8 cellular contexts compared by ENCODE assay signal in the genomic region with DNA sequence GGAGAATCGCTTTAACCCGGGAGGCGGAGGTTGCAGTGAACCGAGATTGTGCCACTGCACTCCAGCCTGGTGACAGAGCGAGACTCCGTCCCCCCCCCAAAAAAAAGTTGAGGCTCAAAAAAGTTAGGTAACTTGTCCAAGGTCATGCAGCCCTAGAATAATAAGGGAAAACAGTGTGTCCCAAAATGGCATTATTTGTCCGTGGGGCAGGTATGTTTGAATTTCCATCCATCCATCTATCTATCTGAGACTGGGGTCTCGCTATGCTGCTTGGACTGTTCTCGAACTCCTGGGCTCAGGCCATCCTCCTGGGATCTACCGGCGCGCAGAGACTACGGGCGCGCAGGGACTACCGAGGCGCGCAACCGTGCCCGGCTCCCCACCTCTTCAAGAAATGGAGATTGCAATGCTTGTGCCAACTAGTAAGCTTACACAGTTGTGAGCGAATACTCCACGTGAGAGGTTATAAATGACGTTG. TPM values are rescaled to one million over a fixed set of nuclear protein-coding genes. Genes with fewer than 3 reads are reported as not detected.
DNase-seq lines count a peak whose midpoint lies in the region; ATAC-seq and TF ChIP-seq lines count a peak whose summit lies in the region.

No MANE protein-coding gene starts in this region.

- H3K9me3 ChIP-seq in thoracic aorta = no peaks in the 10 kb centered on the region

- intact Hi-C loops in activated CD4-positive, alpha-beta T cell treated with anti-CD3 and anti-CD28 coated beads for 36 hours (cut with DNase I, micrococcal nuclease) = loop anchor here (1.0 to 5.0 kb wide), 18 partner anchors 44 to 498 kb away; a partner anchor contains a TSS

- H3K4me1 Mint-ChIP-seq in activated CD4-positive, alpha-beta T cell treated with anti-CD3 and anti-CD28 coated beads for 36 hours = peaks cover 21% of the 10 kb centered on the region
- H3K4me1 Mint-ChIP-seq in activated naive CD8-positive, alpha-beta T cell treated with anti-CD3 and anti-CD28 coated beads, Interleukin-2, amount 10 ng/mL, durations not matched to agents 7 days and 5 days = peaks cover 14% of the 10 kb centered on the region

- DNase-seq in activated CD4-positive, alpha-beta T cell treated with anti-CD3 and anti-CD28 coated beads for 36 hours = no peak
- DNase-seq in activated CD4-positive, alpha-beta T cell treated with anti-CD3 and anti-CD28 coated beads, Interleukin-2, amount 50 U/mL, for 48 hours = no peak
- DNase-seq in activated naive CD8-positive, alpha-beta T cell treated with anti-CD3 and anti-CD28 coated beads, Interleukin-2, amount 10 ng/mL, durations not matched to agents 7 days and 5 days = no peak
- DNase-seq in kidney epithelial cell (ENCODE audit: low read depth) = no peak
- DNase-seq in thoracic aorta (ENCODE audit: low spot score) = no peak
- no peak for DNase-seq in DMS153 (lab: John Stamatoyannopoulos, UW)

- CTCF ChIA-PET in activated CD4-positive, alpha-beta T cell treated with anti-CD3 and anti-CD28 coated beads for 36 hours (lab: Charles Lee) = interaction anchor here (0.6 to 1.0 kb wide), 5 partner anchors 14 to 198 kb away, joined by 3 to 6 read pairs (median 3); a partner anchor contains a TSS

- H3K36me3 ChIP-seq in kidney epithelial cell (ENCODE audit: control insufficient read depth, insufficient read depth, low read length) (no peaks in the 10 kb centered on the region), thoracic aorta (no peaks in the 10 kb centered on the region)

- peaks cover 14 to 20% of the 10 kb centered on the region in 2 donors for H3K4me1 ChIP-seq in thoracic aorta (ENCODE audit: control insufficient read depth in 1 of 2, low read depth in 2 of 2)

- peaks cover 4% of the 10 kb centered on the region for H3K36me3 Mint-ChIP-seq in activated CD4-positive, alpha-beta T cell treated with anti-CD3 and anti-CD28 coated beads for 36 hours (ENCODE audit: low read depth)
- H3K36me3 Mint-ChIP-seq in activated naive CD8-positive, alpha-beta T cell treated with anti-CD3 and anti-CD28 coated beads, Interleukin-2, amount 10 ng/mL, durations not matched to agents 7 days and 5 days = peaks cover 4% of the 10 kb centered on the region

- POLR2A ChIA-PET in activated CD4-positive, alpha-beta T cell treated with anti-CD3 and anti-CD28 coated beads for 36 hours (lab: Charles Lee) = interaction anchor here (0.6 to 1.2 kb wide), 8 partner anchors 9 to 822 kb away, joined by 3 to 5 read pairs (median 4); a partner anchor contains a TSS
- POLR2A ChIA-PET in activated naive CD8-positive, alpha-beta T cell treated with anti-CD3 and anti-CD28 coated beads, Interleukin-2, amount 10 ng/mL, durations not matched to agents 7 days and 5 days (lab: Charles Lee) = interaction anchor here (0.7 to 1.3 kb wide), 4 partner anchors 10 to 741 kb away, joined by 3 to 5 read pairs (median 4); a partner anchor contains a TSS

- peak overlapping the region; percentile 94 for H3K4me3 Mint-ChIP-seq in activated CD4-positive, alpha-beta T cell treated with anti-CD3 and anti-CD28 coated beads for 36 hours
- H3K4me3 Mint-ChIP-seq in activated naive CD8-positive, alpha-beta T cell treated with anti-CD3 and anti-CD28 coated beads, Interleukin-2, amount 10 ng/mL, durations not matched to agents 7 days and 5 days = peak overlapping the region; percentile 98

- ATAC-seq in activated CD4-positive, alpha-beta T cell treated with anti-CD3 and anti-CD28 coated beads for 36 hours = no peak
- ATAC-seq in activated naive CD8-positive, alpha-beta T cell treated with anti-CD3 and anti-CD28 coated beads, Interleukin-2, amount 10 ng/mL, durations not matched to agents 7 days and 5 days (ENCODE audit: low read depth) = no peak
- ATAC-seq in thoracic aorta (ENCODE audit: insufficient number of reproducible peaks, low FRiP score, low read depth) (no peak), HG03571 (IDR thresholded peaks at IDR 0.05; ENCODE audit: unreplicated experiment) (no peak), HG03025 (IDR thresholded peaks at IDR 0.05; ENCODE audit: low FRiP score, unreplicated experiment) (no peak)

- no peaks in the 10 kb centered on the region for H3K9me3 Mint-ChIP-seq in activated CD4-positive, alpha-beta T cell treated with anti-CD3 and anti-CD28 coated beads for 36 hours (ENCODE audit: low read depth)
- H3K9me3 Mint-ChIP-seq in activated naive CD8-positive, alpha-beta T cell treated with anti-CD3 and anti-CD28 coated beads, Interleukin-2, amount 10 ng/mL, durations not matched to agents 7 days and 5 days = peaks cover 1% of the 10 kb centered on the region

- TF ChIP-seq CTCF in kidney epithelial cell (IDR thresholded peaks at IDR 0.05; ENCODE audit: insufficient read depth, low read length, poor library complexity, severe bottlenecking) = no peak
- no peak for TF ChIP-seq CTCF in thoracic aorta (IDR thresholded peaks at IDR 0.05)

- H3K4me3 ChIP-seq in kidney epithelial cell (ENCODE audit: low read depth, low read length) (peak overlapping the region; percentile 85), thoracic aorta (peak overlapping the region; percentile 92)

- H3K27me3 Mint-ChIP-seq in activated CD4-positive, alpha-beta T cell treated with anti-CD3 and anti-CD28 coated beads for 36 hours = no peaks in the 10 kb centered on the region
- peaks cover 2% of the 10 kb centered on the region for H3K27me3 Mint-ChIP-seq in activated naive CD8-positive, alpha-beta T cell treated with anti-CD3 and anti-CD28 coated beads, Interleukin-2, amount 10 ng/mL, durations not matched to agents 7 days and 5 days

- no peaks in the 10 kb centered on the region for H3K27me3 ChIP-seq in kidney epithelial cell (ENCODE audit: control insufficient read depth, insufficient read depth, low read length)
- no peaks in the 10 kb centered on the region for H3K27me3 ChIP-seq in thoracic aorta (replicated peaks; ENCODE audit: insufficient read depth)

- peak overlapping the region; percentile 97 for H3K27ac Mint-ChIP-seq in activated CD4-positive, alpha-beta T cell treated with anti-CD3 and anti-CD28 coated beads for 36 hours
- H3K27ac Mint-ChIP-seq in activated naive CD8-positive, alpha-beta T cell treated with anti-CD3 and anti-CD28 coated beads, Interleukin-2, amount 10 ng/mL, durations not matched to agents 7 days and 5 days = peak overlapping the region; percentile 97

- peak overlapping the region; percentile 81 to 83 for H3K27ac ChIP-seq in thoracic aorta

RNA-seq across cellular contexts. Expression of a gene that starts 0.4 kb away (rescaled TPM):
- total RNA-seq in activated CD4-positive, alpha-beta T cell treated with anti-CD3 and anti-CD28 coated beads for 36 hours = 10 to 100 TPM; 27.8 to 29.0 TPM
- 10 to 100 TPM; 51.0 to 58.3 TPM for total RNA-seq in activated naive CD8-positive, alpha-beta T cell treated with anti-CD3 and anti-CD28 coated beads, Interleukin-2, amount 10 ng/mL, durations not matched to agents 7 days and 5 days
- total RNA-seq in kidney epithelial cell (24.9 and 26.9 TPM in 2 replicates), thoracic aorta (10 to 100 TPM; 24.3 to 58.9 TPM)

RNA-seq across cellular contexts. Expression of a gene that starts 28.4 kb away (rescaled TPM):
- total RNA-seq in activated CD4-positive, alpha-beta T cell treated with anti-CD3 and anti-CD28 coated beads for 36 hours = 1 to 10 TPM; 1.9 to 2.0 TPM
- total RNA-seq in activated naive CD8-positive, alpha-beta T cell treated with anti-CD3 and anti-CD28 coated beads, Interleukin-2, amount 10 ng/mL, durations not matched to agents 7 days and 5 days = under 1 TPM; 0.30 to 0.37 TPM
- total RNA-seq in kidney epithelial cell = not detected in 2 replicates
- not detected for total RNA-seq in thoracic aorta

RNA-seq across cellular contexts. Expression of a gene that starts 50.4 kb away (rescaled TPM):
- 10 to 100 TPM; 35.6 to 37.2 TPM for total RNA-seq in activated CD4-positive, alpha-beta T cell treated with anti-CD3 and anti-CD28 coated beads for 36 hours
- 10 to 100 TPM; 42.7 to 47.6 TPM for total RNA-seq in activated naive CD8-positive, alpha-beta T cell treated with anti-CD3 and anti-CD28 coated beads, Interleukin-2, amount 10 ng/mL, durations not matched to agents 7 days and 5 days
- total RNA-seq in kidney epithelial cell (31.7 and 42.7 TPM in 2 replicates), thoracic aorta (10 to 100 TPM; 19.5 to 21.0 TPM)

RNA-seq across cellular contexts. Expression of a gene that starts 57.5 kb away (rescaled TPM):
- total RNA-seq in activated CD4-positive, alpha-beta T cell treated with anti-CD3 and anti-CD28 coated beads for 36 hours = 10 to 100 TPM; 11.2 to 12.9 TPM
- total RNA-seq in activated naive CD8-positive, alpha-beta T cell treated with anti-CD3 and anti-CD28 coated beads, Interleukin-2, amount 10 ng/mL, durations not matched to agents 7 days and 5 days = 10 to 100 TPM; 17.0 to 18.2 TPM
- total RNA-seq in kidney epithelial cell (11.2 and 12.3 TPM in 2 replicates), thoracic aorta (10 to 100 TPM; 13.0 to 24.1 TPM)
